19 cellular contexts compared by ENCODE assay signal in the genomic region with DNA sequence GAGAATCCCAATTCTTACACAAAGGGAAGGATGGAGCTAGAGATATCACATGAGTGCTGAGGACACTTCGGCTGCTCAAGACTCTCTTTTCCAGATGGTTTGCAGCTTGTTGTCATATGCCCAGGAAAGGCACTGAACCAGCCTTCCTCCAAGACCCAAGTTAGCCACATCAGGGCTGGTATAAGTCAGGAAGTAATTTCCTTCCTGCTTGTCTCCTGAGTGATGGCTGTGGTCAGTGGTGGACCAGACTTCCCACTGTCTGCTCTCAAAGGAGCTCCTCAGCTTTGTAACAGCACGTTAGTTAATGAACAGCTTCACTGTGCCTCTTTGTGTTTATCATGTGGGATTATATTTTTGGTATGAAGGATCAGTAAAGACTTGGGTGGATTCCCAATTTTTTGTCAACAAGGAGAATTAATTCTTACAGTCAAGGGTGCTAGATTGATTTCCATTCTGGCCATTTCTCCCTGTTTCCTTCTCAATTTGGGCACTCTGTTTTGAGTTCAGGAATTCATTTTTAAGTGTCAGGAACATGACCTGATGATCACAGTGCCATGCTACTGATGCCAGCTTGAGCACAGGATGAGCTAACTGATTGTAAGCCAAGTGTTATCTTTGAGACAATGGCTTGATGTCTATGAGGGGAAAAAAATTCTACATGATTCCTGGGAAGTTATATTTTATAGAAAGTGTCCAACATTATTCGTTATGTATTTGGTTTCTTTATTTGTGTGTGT.
"Had no signal": no experiment of that assay in that cellular context is flagged by ENCODE, and none has a peak within 500 bp of the region (broad histone marks: within the 10 kb centered on the region; RNA-seq: fewer than 3 reads in every experiment).

No MANE protein-coding gene starts in this region.

- H3K27ac Mint-ChIP-seq: endodermal cell; natural killer cell treated with Interleukin-12 subunit alpha and Interleukin-12 subunit beta and Interleukin-15 and Interleukin-18, amount 100 ng/mL, for 72 hours; stimulated activated naive B cell treated with anti-CD40 and anti-IgM and Interleukin-4, amounts not matched to agents 10 μg/mL and 1 μg/mL and 100 μg/mL, for 72 hours; T-cell had no signal

- H3K27ac ChIP-seq: breast epithelium, dorsolateral prefrontal cortex, hepatocyte, tibial nerve, vagina had no signal

- H3K4me1 Mint-ChIP-seq: endodermal cell had no signal

- H3K4me3 Mint-ChIP-seq: endodermal cell; natural killer cell treated with Interleukin-12 subunit alpha and Interleukin-12 subunit beta and Interleukin-15 and Interleukin-18, amount 100 ng/mL, for 72 hours; stimulated activated naive B cell treated with anti-CD40 and anti-IgM and Interleukin-4, amounts not matched to agents 10 μg/mL and 1 μg/mL and 100 μg/mL, for 72 hours; T-cell had no signal

- ATAC-seq: natural killer cell treated with Interleukin-12 subunit alpha and Interleukin-12 subunit beta and Interleukin-15 and Interleukin-18, amount 100 ng/mL, for 72 hours; stimulated activated naive B cell treated with anti-CD40 and anti-IgM and Interleukin-4, amounts not matched to agents 10 μg/mL and 1 μg/mL and 100 μg/mL, for 72 hours had no signal

- H3K4me1 ChIP-seq: breast epithelium, tibial nerve had no signal

- H3K36me3 ChIP-seq: breast epithelium had no signal

- H3K4me3 ChIP-seq: breast epithelium, dorsolateral prefrontal cortex, hepatocyte, left ventricle myocardium inferior, mucosa of descending colon, tibial nerve, vagina had no signal

- H3K9me3 Mint-ChIP-seq: endodermal cell; natural killer cell treated with Interleukin-12 subunit alpha and Interleukin-12 subunit beta and Interleukin-15 and Interleukin-18, amount 100 ng/mL, for 72 hours; stimulated activated naive B cell treated with anti-CD40 and anti-IgM and Interleukin-4, amounts not matched to agents 10 μg/mL and 1 μg/mL and 100 μg/mL, for 72 hours; T-cell had no signal

- H3K27me3 ChIP-seq: breast epithelium, dorsolateral prefrontal cortex, hepatocyte, tibial nerve, vagina had no signal

- DNase-seq: activated CD4-positive, alpha-beta T cell treated with anti-CD3 and anti-CD28 coated beads for 4 hours; activated CD8-positive, alpha-beta memory T cell treated with anti-CD3 and anti-CD28 coated beads for 24 hours; activated gamma-delta T cell treated with Interleukin-2 at 50 U/mL for 16 hours; aorta; dorsolateral prefrontal cortex; endodermal cell; left ventricle myocardium inferior; mucosa of descending colon; posterior cingulate gyrus; retina; stimulated activated CD4-positive, alpha-beta T cell treated with anti-CD3 and anti-CD28 coated beads, Interleukin-2, amount 100 ng/mL, for 48 hours; stimulated activated naive B cell treated with anti-CD40 and anti-IgM and Interleukin-4, amounts not matched to agents 10 μg/mL and 1 μg/mL and 100 μg/mL, for 72 hours; substantia nigra; T-cell had no signal

- H3K9me3 ChIP-seq: breast epithelium, left ventricle myocardium inferior, mucosa of descending colon, tibial nerve, vagina had no signal

- H3K27me3 Mint-ChIP-seq: stimulated activated naive B cell treated with anti-CD40 and anti-IgM and Interleukin-4, amounts not matched to agents 10 μg/mL and 1 μg/mL and 100 μg/mL, for 72 hours had no signal

- H3K36me3 Mint-ChIP-seq: natural killer cell treated with Interleukin-12 subunit alpha and Interleukin-12 subunit beta and Interleukin-15 and Interleukin-18, amount 100 ng/mL, for 72 hours; T-cell had no signal
